ENCODE assay signal across 8 cellular contexts in the genomic region with DNA sequence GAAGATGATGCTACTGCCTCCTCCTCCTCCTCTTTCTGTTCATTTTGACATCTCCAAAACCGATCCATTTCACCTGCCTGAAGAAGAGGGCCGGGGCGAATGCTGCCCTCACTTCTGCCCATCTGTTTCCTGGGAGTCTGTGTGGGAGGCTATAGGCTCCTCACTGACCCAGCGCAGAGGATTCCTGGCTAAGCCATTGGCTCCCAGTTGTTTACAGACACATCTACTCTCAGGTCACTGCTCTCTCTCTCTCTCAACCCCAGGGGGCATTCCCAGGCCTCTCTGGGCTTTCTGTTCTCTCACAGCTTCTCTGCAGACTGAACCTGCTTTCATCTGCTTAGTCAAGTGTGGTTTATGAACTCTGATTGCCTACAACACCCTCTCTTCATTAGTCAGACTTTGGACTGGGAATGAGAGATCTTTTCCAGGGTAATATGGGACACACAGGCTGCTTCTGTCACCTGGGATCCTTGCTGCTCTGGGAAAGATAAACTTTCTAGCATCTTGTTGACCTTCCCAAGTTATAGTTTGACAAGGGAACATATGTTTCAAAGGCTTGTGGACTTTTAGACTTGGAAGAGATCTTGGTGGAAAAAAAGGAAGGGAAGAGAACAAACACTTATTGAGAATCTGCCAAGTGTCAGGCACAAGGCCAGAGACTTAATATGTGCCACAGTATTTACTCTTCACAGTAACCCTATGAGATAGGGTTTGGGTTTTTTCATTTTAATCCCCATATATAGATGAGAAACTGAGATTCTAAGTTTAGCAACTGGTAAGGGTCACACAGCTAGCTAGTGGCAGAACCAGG. TPM values are rescaled to one million over a fixed set of nuclear protein-coding genes. Genes with fewer than 3 reads are reported as not detected.
DNase-seq lines count a peak whose midpoint lies in the region; ATAC-seq and TF ChIP-seq lines count a peak whose summit lies in the region.

No MANE protein-coding gene starts in this region.

- DNase-seq in HT1080 (ENCODE audit: low read depth) (peak; percentile 65), epithelial cell of proximal tubule (ENCODE audit: low read depth) (peak; percentile 97), renal cortical epithelial cell (ENCODE audit: low read depth) (peak; percentile 98), caudate nucleus (lab: John Stamatoyannopoulos, UW) (no peak), NCI-H2081 treated with DMSO at 0.1 percent for 48 hours (lab: John Stamatoyannopoulos, UW) (no peak)
- peak; percentile 36 for DNase-seq in activated CD4-positive, alpha-beta T cell treated with anti-CD3 and anti-CD28 coated beads for 1 hour

- TF ChIP-seq CTCF in epithelial cell of proximal tubule (conservative IDR thresholded peaks at IDR 0.05; ENCODE audit: low read depth, low read length): peak; percentile 40

- peak; percentile 67 for ATAC-seq in GM21515 (IDR thresholded peaks at IDR 0.05; ENCODE audit: unreplicated experiment)

- H3K4me3 ChIP-seq in GM08714 (ENCODE audit: low read length): peak overlapping the region; percentile 21; the same call in 1 of the 2 replicates
- H3K4me3 ChIP-seq in epithelial cell of proximal tubule (ENCODE audit: low read depth, low read length): no peak overlapping the region

- no peak overlapping the region for H3K27ac ChIP-seq in caudate nucleus (ENCODE audit: low read depth, low read length)

RNA-seq across cellular contexts. Expression of gene USP3, which starts 30.2 kb away (rescaled TPM):
- total RNA-seq in HT1080 (2014; rRNA removed; shearing (Covaris generic)): 31.1 and 38.0 TPM in 2 replicates
- 33.9 and 50.6 TPM in 2 replicates for polyA plus RNA-seq in HT1080 (2015; cell fraction: cytosol; rRNA removed)
- polyA plus RNA-seq in HT1080 (2015; cell fraction: nucleus; rRNA removed): 60.2 and 69.7 TPM in 2 replicates
- total RNA-seq in epithelial cell of proximal tubule: 31.4 and 34.2 TPM in 2 replicates
- 37.2 and 60.7 TPM in 2 replicates for total RNA-seq in renal cortical epithelial cell

Comparison
In these comparisons a context has a peak if more than half of its experiments do, and no peak if none do; other contexts are left out.
1. DNase-seq: peak in HT1080 (single experiment), activated CD4-positive, alpha-beta T cell treated with anti-CD3 and anti-CD28 coated beads for 1 hour (single experiment), epithelial cell of proximal tubule (single experiment) and renal cortical epithelial cell (single experiment); none in caudate nucleus (0 of 61) and NCI-H2081 treated with DMSO at 0.1 percent for 48 hours (single experiment).